In genomic region chr4:22514001-22514400, GRCh38 we compare ENCODE assay signal across 11 cellular contexts. TPM values are rescaled to one million over a fixed set of nuclear protein-coding genes. Genes with fewer than 3 reads are reported as not detected.
DNase-seq lines count a peak whose midpoint lies in the region; ATAC-seq and TF ChIP-seq lines count a peak whose summit lies in the region.
"Had no signal": no experiment of that assay in that cellular context is flagged by ENCODE, and none has a peak within 500 bp of the region (broad histone marks: within the 10 kb centered on the region; RNA-seq: fewer than 3 reads in every experiment).

No MANE protein-coding gene starts in this region.

- POLR2A ChIA-PET in BJ (lab: Charles Lee) = no interaction called here
- POLR2A ChIA-PET in IMR-90 (lab: Charles Lee; ENCODE audit: unreplicated experiment) = no interaction called here

- H3K9me3 Mint-ChIP-seq in CD14-positive monocyte = peaks cover 0 to 3% (median 0%) of the 10 kb centered on the region in 7 donors

- peak overlapping the region; percentile 39; the same call in 1 of the 2 replicates for H3K27ac ChIP-seq in IMR-90 (ENCODE audit: insufficient read depth, low read length)
- H3K27ac ChIP-seq in cingulate gyrus (ENCODE audit: low read depth, low read length) = peak overlapping the region; percentile 26
- H3K27ac ChIP-seq in mucosa of rectum (ENCODE audit: low read depth in 2 of 2, low read length in 2 of 2) = no peak overlapping the region

- H3K9me3 ChIP-seq in IMR-90 (ENCODE audit: control insufficient read depth, insufficient read depth, low read length) = no peaks in the 10 kb centered on the region
- H3K9me3 ChIP-seq in mucosa of rectum (ENCODE audit: control insufficient read depth in 2 of 2, low read length in 2 of 2) = no peaks in the 10 kb centered on the region
- H3K9me3 ChIP-seq: uterus had no signal

- H3K36me3 ChIP-seq in BJ (ENCODE audit: control insufficient read depth, insufficient read depth, low read length) (no peaks in the 10 kb centered on the region), IMR-90 (ENCODE audit: control insufficient read depth, insufficient read depth, low read length) (no peaks in the 10 kb centered on the region), mucosa of rectum (ENCODE audit: control insufficient read depth in 2 of 2, insufficient read depth in 2 of 2, low read length in 2 of 2) (no peaks in the 10 kb centered on the region)
- H3K36me3 ChIP-seq: uterus had no signal

- no peak overlapping the region for H3K27ac Mint-ChIP-seq in CD14-positive monocyte

- no peak overlapping the region for H3K4ac ChIP-seq in IMR-90 (ENCODE audit: low read depth, low read length)

- DNase-seq in BJ (ENCODE audit: low read depth) = no peak
- DNase-seq in IMR-90 = peak; percentile 91
- DNase-seq in CD14-positive monocyte (ENCODE audit: low spot score) = no peak
- DNase-seq in cerebellar cortex (ENCODE audit: low spot score) = no peak
- no peak for DNase-seq in cortex of kidney (lab: John Stamatoyannopoulos, UW)
- DNase-seq: activated CD4-positive, alpha-beta T cell treated with anti-CD3 and anti-CD28 coated beads for 48 hours; uterus had no signal

- no peak overlapping the region for H3K56ac ChIP-seq in IMR-90 (ENCODE audit: extremely low read depth, insufficient read depth, low read length)

- TF ChIP-seq CTCF in BJ (IDR thresholded peaks at IDR 0.05; ENCODE audit: insufficient read depth, low read depth, low read length) (no peak), IMR-90 (conservative IDR thresholded peaks at IDR 0.05; ENCODE audit: low read depth, low read length) (no peak), CD14-positive monocyte (IDR thresholded peaks at IDR 0.05) (no peak)

- in situ Hi-C loops in IMR-90 (cut with MboI; ENCODE audit: low sequenced_read_pairs) = no loop called here

- H3K36me3 Mint-ChIP-seq in CD14-positive monocyte = no peaks in the 10 kb centered on the region

- CTCF ChIA-PET in BJ (lab: Yijun Ruan, JAX) (no interaction called here), IMR-90 (lab: Yijun Ruan, JAX) (no interaction called here)

- H3K14ac ChIP-seq in IMR-90 (replicated peaks; ENCODE audit: low read depth, low read length) = no peak overlapping the region

- no peak overlapping the region for H3K9ac ChIP-seq in IMR-90 (ENCODE audit: low read depth, low read length)
- H3K9ac ChIP-seq in mucosa of rectum (ENCODE audit: low read depth in 1 of 2, low read length in 2 of 2) = peak overlapping the region; percentile 34 to 60

- H3K79me1 ChIP-seq in IMR-90 (ENCODE audit: low read depth in 1 of 2, low read length in 2 of 2) = peaks cover 8 to 45% of the 10 kb centered on the region in 2 experiments; a peak in 3 of 4 replicates

- H3K23ac ChIP-seq in IMR-90 (ENCODE audit: low read depth, low read length) = no peak overlapping the region

- peak overlapping the region; percentile 70 for H3K4me3 ChIP-seq in BJ (ENCODE audit: low read depth, low read length)
- peak overlapping the region; percentile 56 for H3K4me3 ChIP-seq in IMR-90 (ENCODE audit: insufficient read depth, low read depth, low read length)
- peak overlapping the region; percentile 70 to 89 for H3K4me3 ChIP-seq in mucosa of rectum (ENCODE audit: low read length in 2 of 2)

- WGBS in IMR-90 (ENCODE audit: extremely low coverage in 2 of 2, insufficient read length in 1 of 2), 2 experiments = no CpG with 5 or more reads among the region's 6 CpGs

- ATAC-seq in IMR-90 (ENCODE audit: low read depth) (no peak), GM21360 (IDR thresholded peaks at IDR 0.05; ENCODE audit: unreplicated experiment) (no peak)
- ATAC-seq: left lobe of liver had no signal

- no peak overlapping the region for H2AK9ac ChIP-seq in IMR-90 (replicated peaks; ENCODE audit: low read depth, low read length, poor library complexity)

- TF ChIP-seq RAD21 in IMR-90 (IDR thresholded peaks at IDR 0.05; ENCODE audit: low read length) = no peak

- H3K4me1 Mint-ChIP-seq in CD14-positive monocyte = peaks cover 16% of the 10 kb centered on the region

- H3K27me3 ChIP-seq in BJ (ENCODE audit: control insufficient read depth, insufficient read depth, low read length) (no peaks in the 10 kb centered on the region), IMR-90 (ENCODE audit: control insufficient read depth, insufficient read depth, low read length) (no peaks in the 10 kb centered on the region), mucosa of rectum (ENCODE audit: control insufficient read depth in 2 of 2, insufficient read depth in 2 of 2, low read length in 2 of 2) (no peaks in the 10 kb centered on the region)
- H3K27me3 ChIP-seq: uterus had no signal

- H3K4me2 ChIP-seq in IMR-90 (ENCODE audit: low read depth, low read length) = peak overlapping the region; percentile 98

- H4K20me1 ChIP-seq in IMR-90 (ENCODE audit: insufficient read depth, low read length) = peaks cover 27% of the 10 kb centered on the region; the same call in 1 of the 2 replicates

- H3K27me3 Mint-ChIP-seq in CD14-positive monocyte (ENCODE audit: low read depth in 3 of 3) = peaks cover 20 to 30% (median 27%) of the 10 kb centered on the region in 3 donors

- H3K18ac ChIP-seq in IMR-90 (ENCODE audit: low read depth, low read length) = no peak overlapping the region

- H2BK15ac ChIP-seq in IMR-90 (ENCODE audit: low read depth, low read length) = no peak overlapping the region

- no peak overlapping the region for H4K8ac ChIP-seq in IMR-90 (ENCODE audit: low read depth in 2 of 2, low read length in 2 of 2)

- no peak overlapping the region for H2AFZ ChIP-seq in IMR-90 (replicated peaks; ENCODE audit: low read length, poor library complexity)

- no peak overlapping the region for H2BK20ac ChIP-seq in IMR-90 (ENCODE audit: low read depth, low read length)

- intact Hi-C loops in IMR-90 (cut with micrococcal nuclease) (loop anchor here (2.0 to 10.0 kb wide), 3 partner anchors 31 to 629 kb away; no protein-coding TSS in a partner anchor), CD14-positive monocyte (cut with micrococcal nuclease) (no loop called here)

- no peak for TF ChIP-seq POLR2A in IMR-90 (IDR thresholded peaks at IDR 0.05; ENCODE audit: low read depth, low read length)

- no peak overlapping the region for H2AK5ac ChIP-seq in IMR-90 (ENCODE audit: low read depth, low read length)

- no TSS peak for BruUV-seq in IMR-90 (replicated peaks; lab: Mats Ljungman, UMichigan)

- peaks cover 7% of the 10 kb centered on the region for H3K4me1 ChIP-seq in IMR-90 (ENCODE audit: control insufficient read depth, insufficient read depth, low read length)
- H3K4me1 ChIP-seq in mucosa of rectum (ENCODE audit: control insufficient read depth in 2 of 2, insufficient read depth in 2 of 2, low read length in 2 of 2) = peaks cover 3 to 16% of the 10 kb centered on the region in 2 donors
- H3K4me1 ChIP-seq: uterus had no signal

- H2BK5ac ChIP-seq in IMR-90 (ENCODE audit: low read depth, low read length, poor library complexity, severe bottlenecking) = peak overlapping the region; percentile 46

- no peak overlapping the region for H2BK120ac ChIP-seq in IMR-90 (ENCODE audit: low read depth, low read length)

- H4K5ac ChIP-seq in IMR-90 (ENCODE audit: low read depth, low read length) = no peak overlapping the region

- dilution Hi-C loops in IMR-90 (cut with HindIII; ENCODE audit: low sequenced_read_pairs, unreplicated experiment) = no loop called here

- peak overlapping the region in 1 of 2 donors; percentile 49 for H3K4me3 Mint-ChIP-seq in CD14-positive monocyte

- H4K91ac ChIP-seq in IMR-90 (ENCODE audit: insufficient read depth, low read depth, low read length) = no peak overlapping the region

- peaks cover 5% of the 10 kb centered on the region; the same call in 1 of the 2 replicates for H3K9me1 ChIP-seq in IMR-90 (ENCODE audit: insufficient read depth, low read length)

TF ChIP-seq in IMR-90, 13 proteins besides CTCF, POLR2A, EP300 and RAD21:
- TF ChIP-seq FOS (IDR thresholded peaks at IDR 0.05; ENCODE audit: low read depth, low read length) (peak; percentile 92), MXI1 (IDR thresholded peaks at IDR 0.05; ENCODE audit: borderline replicate concordance, low read depth, low read length) (no peak), MAZ (IDR thresholded peaks at IDR 0.05; ENCODE audit: borderline replicate concordance, low read depth, low read length) (no peak)

RNA-seq across cellular contexts. Expression of gene ADGRA3, which starts 1.9 kb away (rescaled TPM):
- 10.1 and 10.6 TPM in 2 replicates for polyA plus RNA-seq in BJ (2011; rRNA removed)
- polyA minus RNA-seq in BJ (2011; rRNA and poly(A)+ RNA removed) = 21.1 and 27.9 TPM in 2 replicates
- 28.0 and 30.3 TPM in 2 replicates for total RNA-seq in IMR-90 (2012; rRNA removed)
- polyA plus RNA-seq in IMR-90 (2012; rRNA removed) = 17.1 and 20.1 TPM in 2 replicates
- 5.5 and 14.0 TPM in 2 replicates for polyA plus RNA-seq in IMR-90 (2012; cell fraction: cytosol; rRNA removed)
- 8.6 and 50.7 TPM in 2 replicates for polyA plus RNA-seq in IMR-90 (2012; cell fraction: nucleus; rRNA removed; ENCODE audit: low replicate concordance)
- polyA plus RNA-seq in CD14-positive monocyte = not detected

Comparison
In these comparisons a context has a peak if more than half of its experiments do, and no peak if none do; other contexts are left out.
1. H3K27ac ChIP-seq: peak in IMR-90 (single experiment) and cingulate gyrus (single experiment); none in mucosa of rectum (0 of 2).
2. RNA of gene ADGRA3, which starts 1.9 kb away (polyA plus RNA-seq): 5.5 to 50.7 TPM in IMR-90 and 10.1 to 10.6 TPM in BJ; not detected in CD14-positive monocyte; every median in the first group is over 4 times any median in the second.
3. Peak in every context shown above with its lines, with median percentiles within 50 percentile points of each other: H3K4me3 ChIP-seq.